ENCODE assay signal across 1 cellular context in genomic region chr6:161356167-161356844, GRCh38.
TF ChIP-seq lines count a peak whose summit lies in the region.

No MANE protein-coding gene starts in this region.

TF ChIP-seq in GM12878, 131 proteins besides CTCF, POLR2A, EP300 and RAD21 (continued from another document):
- TF ChIP-seq E4F1 (IDR thresholded peaks at IDR 0.05; ENCODE audit: borderline replicate concordance, partially characterized antibody): no peak
- no peak for TF ChIP-seq PML (IDR thresholded peaks at IDR 0.05; ENCODE audit: low read length)
- no peak for TF ChIP-seq ELK1 (IDR thresholded peaks at IDR 0.05; ENCODE audit: low read depth, low read length)
- TF ChIP-seq SRF (IDR thresholded peaks at IDR 0.05; ENCODE audit: low read depth in 2 of 2, low read length in 2 of 2): no peak
- no peak for TF ChIP-seq ZNF274 (IDR thresholded peaks at IDR 0.05; ENCODE audit: insufficient read depth, insufficient read length)
- TF ChIP-seq SKIL (IDR thresholded peaks at IDR 0.05; ENCODE audit: low read depth, poor library complexity, severe bottlenecking): no peak
- TF ChIP-seq ZBTB4 (CRISPR knock-in tag; IDR thresholded peaks at IDR 0.05): no peak
